ENCODE assay signal across 26 cellular contexts in genomic region chr5:4411664-4412063, GRCh38.
"Had no signal": no experiment of that assay in that cellular context is flagged by ENCODE, and none has a peak within 500 bp of the region (broad histone marks: within the 10 kb centered on the region; RNA-seq: fewer than 3 reads in every experiment).

No MANE protein-coding gene starts in this region.

- H3K9me3 ChIP-seq: breast epithelium, SK-N-SH had no signal

- H3K4me1 Mint-ChIP-seq: activated B cell treated with CpG ODN at 0.5 μM for 24 hours; activated CD4-positive, alpha-beta T cell treated with anti-CD3 and anti-CD28 coated beads, Interleukin-2, amount 10 ng/mL, durations not matched to agents 24 days and 14 days; activated CD8-positive, alpha-beta memory T cell treated with anti-CD3 and anti-CD28 coated beads, Interleukin-2, amount 10 ng/mL, durations not matched to agents 7 days and 5 days; activated naive CD4-positive, alpha-beta T cell treated with anti-CD3 and anti-CD28 coated beads, Interleukin-2, amount 50 U/mL, for 24 hours had no signal

- H3K36me3 Mint-ChIP-seq: activated CD8-positive, alpha-beta memory T cell treated with anti-CD3 and anti-CD28 coated beads, Interleukin-2, amount 10 ng/mL, durations not matched to agents 7 days and 5 days; activated naive CD4-positive, alpha-beta T cell treated with anti-CD3 and anti-CD28 coated beads, Interleukin-2, amount 50 U/mL, for 24 hours had no signal

- ATAC-seq: activated CD8-positive, alpha-beta memory T cell treated with anti-CD3 and anti-CD28 coated beads, Interleukin-2, amount 10 ng/mL, durations not matched to agents 7 days and 5 days; Panc1; Right ventricle myocardium inferior had no signal

- H3K27me3 ChIP-seq: breast epithelium had no signal

- H3K4me1 ChIP-seq: breast epithelium had no signal

- DNase-seq: activated B cell treated with CpG ODN at 0.5 μM for 24 hours; activated CD4-positive, alpha-beta T cell treated with anti-CD3 and anti-CD28 coated beads for 1 hour; activated CD4-positive, alpha-beta T cell treated with anti-CD3 and anti-CD28 coated beads, Interleukin-2, amount 50 U/mL, for 48 hours; activated CD8-positive, alpha-beta memory T cell treated with anti-CD3 and anti-CD28 coated beads, Interleukin-2, amount 10 ng/mL, durations not matched to agents 7 days and 5 days; activated effector memory CD4-positive, alpha-beta T cell treated with Interleukin-2 at 50 U/mL for 16 hours; activated naive CD4-positive, alpha-beta T cell; activated T-cell treated with anti-CD3 and anti-CD28 coated beads, Interleukin-2, amount 50 U/mL, for 24 hours; aorta; caudate nucleus; NCI-H1092; NCI-H1417; NCI-H1930; NCI-H2107; NCI-H2171 treated with DMSO at 0.1 percent for 48 hours; NCI-H226; NCI-H526; NCI-H774; RPMI8226; SK-N-SH; T-helper 1 cell had no signal

- H3K4me3 Mint-ChIP-seq: activated B cell treated with CpG ODN at 0.5 μM for 24 hours; activated CD4-positive, alpha-beta T cell treated with anti-CD3 and anti-CD28 coated beads, Interleukin-2, amount 10 ng/mL, durations not matched to agents 24 days and 14 days; activated CD8-positive, alpha-beta memory T cell treated with anti-CD3 and anti-CD28 coated beads, Interleukin-2, amount 10 ng/mL, durations not matched to agents 7 days and 5 days; activated naive CD4-positive, alpha-beta T cell treated with anti-CD3 and anti-CD28 coated beads, Interleukin-2, amount 50 U/mL, for 24 hours; activated T-cell treated with anti-CD3 and anti-CD28 coated beads, Interleukin-2, amount 50 U/mL, for 24 hours; activated T-helper 1 cell treated with anti-CD3 and anti-CD28 coated beads, Interleukin-12 subunit alpha, Interleukin-12 subunit beta, Interleukin-2, Interleukin-4 antibody, amounts not matched to agents 30 ng/mL and 10 ng/mL and 1 ng/mL, durations not matched to agents 14 hours and 24 hours and 36 hours had no signal

- H3K4me3 ChIP-seq: breast epithelium had no signal

- H3K27ac Mint-ChIP-seq: activated B cell treated with CpG ODN at 0.5 μM for 24 hours; activated CD4-positive, alpha-beta T cell treated with anti-CD3 and anti-CD28 coated beads, Interleukin-2, amount 10 ng/mL, durations not matched to agents 24 days and 14 days; activated CD8-positive, alpha-beta memory T cell treated with anti-CD3 and anti-CD28 coated beads, Interleukin-2, amount 10 ng/mL, durations not matched to agents 7 days and 5 days; activated naive CD4-positive, alpha-beta T cell treated with anti-CD3 and anti-CD28 coated beads, Interleukin-2, amount 50 U/mL, for 24 hours; activated T-cell treated with anti-CD3 and anti-CD28 coated beads, Interleukin-2, amount 50 U/mL, for 24 hours; activated T-helper 1 cell treated with anti-CD3 and anti-CD28 coated beads, Interleukin-12 subunit alpha, Interleukin-12 subunit beta, Interleukin-2, Interleukin-4 antibody, amounts not matched to agents 30 ng/mL and 10 ng/mL and 1 ng/mL, durations not matched to agents 14 hours and 24 hours and 36 hours had no signal

- H3K27ac ChIP-seq: breast epithelium had no signal

- H3K27me3 Mint-ChIP-seq: activated B cell treated with CpG ODN at 0.5 μM for 24 hours; activated CD4-positive, alpha-beta T cell treated with anti-CD3 and anti-CD28 coated beads, Interleukin-2, amount 10 ng/mL, durations not matched to agents 24 days and 14 days; activated CD8-positive, alpha-beta memory T cell treated with anti-CD3 and anti-CD28 coated beads, Interleukin-2, amount 10 ng/mL, durations not matched to agents 7 days and 5 days; activated naive CD4-positive, alpha-beta T cell treated with anti-CD3 and anti-CD28 coated beads, Interleukin-2, amount 50 U/mL, for 24 hours; activated T-cell treated with anti-CD3 and anti-CD28 coated beads, Interleukin-2, amount 50 U/mL, for 24 hours had no signal

- H3K36me3 ChIP-seq: breast epithelium had no signal
